Comparison of ENCODE assay signal across 14 cellular contexts in the genomic region with DNA sequence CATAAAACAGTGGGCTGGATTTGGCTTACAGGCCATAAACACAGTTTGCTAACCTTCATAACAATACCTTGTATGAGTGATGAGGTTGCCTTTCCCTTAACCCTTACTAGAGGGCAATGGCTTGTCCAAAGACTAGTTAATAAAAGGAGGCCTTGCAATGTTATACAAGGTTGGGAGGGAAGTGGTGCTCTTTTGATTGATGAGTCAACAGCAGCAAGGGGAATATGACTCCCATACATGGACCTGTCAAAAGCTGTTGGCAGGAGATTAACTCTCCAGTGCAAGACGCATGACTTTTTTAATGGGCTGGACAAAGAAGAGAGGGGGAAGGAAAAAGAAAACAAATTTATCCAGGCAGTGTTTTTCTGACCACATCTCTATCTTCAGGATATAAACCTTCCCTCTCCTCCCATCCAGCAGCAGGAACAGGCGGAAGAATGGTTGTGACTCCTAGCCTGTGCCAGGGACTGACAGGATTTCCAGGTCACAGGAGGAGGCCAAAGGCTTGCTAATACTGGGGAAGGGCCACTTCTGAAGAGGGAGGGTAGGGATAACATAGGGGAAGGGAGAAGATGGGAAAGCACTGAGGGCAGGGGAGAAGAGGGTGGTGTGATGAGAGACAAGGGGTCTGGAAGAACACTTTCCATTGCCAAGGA. TPM values are rescaled to one million over a fixed set of nuclear protein-coding genes. Genes with fewer than 3 reads are reported as not detected.
DNase-seq lines count a peak whose midpoint lies in the region; ATAC-seq and TF ChIP-seq lines count a peak whose summit lies in the region.
"Had no signal": no experiment of that assay in that cellular context is flagged by ENCODE, and none has a peak within 500 bp of the region (broad histone marks: within the 10 kb centered on the region; RNA-seq: fewer than 3 reads in every experiment).

No MANE protein-coding gene starts in this region.

- H3K4me1 ChIP-seq in Loucy (ENCODE audit: insufficient read depth, low read length, poor library complexity, severe bottlenecking) = no peaks in the 10 kb centered on the region
- H3K4me1 ChIP-seq: right lobe of liver had no signal

- H3K4me3 ChIP-seq in Loucy (ENCODE audit: low read length, poor library complexity, severe bottlenecking) (no peak overlapping the region), cardiac fibroblast (replicated peaks in 1 of 2; ENCODE audit: low read depth in 2 of 2, low read length in 2 of 2) (no peak overlapping the region)
- H3K4me3 ChIP-seq: right lobe of liver had no signal

- ATAC-seq in GM21786 (IDR thresholded peaks at IDR 0.05; ENCODE audit: unreplicated experiment) = no peak

- H3K27me3 ChIP-seq in Loucy (ENCODE audit: insufficient read depth, low read length, poor library complexity, severe bottlenecking) = no peaks in the 10 kb centered on the region
- H3K27me3 ChIP-seq: right lobe of liver had no signal

- TF ChIP-seq CTCF in Loucy (conservative IDR thresholded peaks at IDR 0.05; ENCODE audit: low read length) (no peak), cardiac fibroblast (IDR thresholded peaks at IDR 0.05; ENCODE audit: low read depth, low read length) (no peak), GM20000 (IDR thresholded peaks at IDR 0.05; ENCODE audit: extremely low read depth, missing control alignments) (no peak)

- no peaks in the 10 kb centered on the region for H3K36me3 ChIP-seq in Loucy (ENCODE audit: insufficient read depth, low read length)
- H3K36me3 ChIP-seq: right lobe of liver had no signal

- H3K79me2 ChIP-seq in Loucy (ENCODE audit: insufficient read depth, low read length) = no peaks in the 10 kb centered on the region

- H3K9me2 ChIP-seq in Loucy (replicated peaks; ENCODE audit: low read depth, low read length) = no peaks in the 10 kb centered on the region

- no peaks in the 10 kb centered on the region for H3F3A ChIP-seq in Loucy (ENCODE audit: low read depth)

- DNase-seq in Daoy (ENCODE audit: low read depth) = peak; percentile 46
- peak; percentile 71 to 73 for DNase-seq in cardiac fibroblast (ENCODE audit: low read depth in 2 of 2)
- DNase-seq in left kidney (ENCODE audit: low read depth, low spot score) = peak; percentile 72
- DNase-seq in SHP77 (lab: John Stamatoyannopoulos, UW) = no peak
- DNase-seq in GM20000 (ENCODE audit: low spot score) = no peak
- DNase-seq in activated CD4-positive, alpha-beta T cell treated with anti-CD3 and anti-CD28 coated beads for 4 hours = no peak
- DNase-seq: activated CD4-positive, alpha-beta T cell treated with anti-CD3 and anti-CD28 coated beads, Interleukin-2, amount 50 U/mL, for 1 hour; caudate nucleus; immature natural killer cell; KBM-7; NCI-H2029; right lobe of liver had no signal

- no peaks in the 10 kb centered on the region for H3K9me3 ChIP-seq in Loucy (ENCODE audit: insufficient read depth, low read depth, low read length)
- H3K9me3 ChIP-seq: right lobe of liver had no signal

- no peaks in the 10 kb centered on the region for H4K20me1 ChIP-seq in Loucy (ENCODE audit: insufficient read depth, low read length, poor library complexity, severe bottlenecking)

- H2AFZ ChIP-seq in Loucy (ENCODE audit: low read length) = 0 out of 2 replicates have a peak overlapping the region, but pooled peaks have one; percentile 40

- H3K4me2 ChIP-seq in Loucy (ENCODE audit: low read depth, low read length, poor library complexity, severe bottlenecking) = no peak overlapping the region

- no peak overlapping the region for H3K9ac ChIP-seq in Loucy (ENCODE audit: low read depth, low read length, poor library complexity, severe bottlenecking)

RNA-seq across cellular contexts. Expression of gene ARL14, which starts 35.2 kb away (rescaled TPM):
- 1.7 and 4.5 TPM in 2 replicates for total RNA-seq in Daoy (2014; rRNA removed; shearing (Covaris generic))

Comparison
In these comparisons a context has a peak if more than half of its experiments do, and no peak if none do; other contexts are left out.
1. DNase-seq: peak in Daoy (single experiment), cardiac fibroblast (2 of 2) and left kidney (single experiment); none in SHP77 (0 of 2), GM20000 (single experiment) and activated CD4-positive, alpha-beta T cell treated with anti-CD3 and anti-CD28 coated beads for 4 hours (0 of 2).